ENCODE assay signal across 16 cellular contexts in the genomic region with DNA sequence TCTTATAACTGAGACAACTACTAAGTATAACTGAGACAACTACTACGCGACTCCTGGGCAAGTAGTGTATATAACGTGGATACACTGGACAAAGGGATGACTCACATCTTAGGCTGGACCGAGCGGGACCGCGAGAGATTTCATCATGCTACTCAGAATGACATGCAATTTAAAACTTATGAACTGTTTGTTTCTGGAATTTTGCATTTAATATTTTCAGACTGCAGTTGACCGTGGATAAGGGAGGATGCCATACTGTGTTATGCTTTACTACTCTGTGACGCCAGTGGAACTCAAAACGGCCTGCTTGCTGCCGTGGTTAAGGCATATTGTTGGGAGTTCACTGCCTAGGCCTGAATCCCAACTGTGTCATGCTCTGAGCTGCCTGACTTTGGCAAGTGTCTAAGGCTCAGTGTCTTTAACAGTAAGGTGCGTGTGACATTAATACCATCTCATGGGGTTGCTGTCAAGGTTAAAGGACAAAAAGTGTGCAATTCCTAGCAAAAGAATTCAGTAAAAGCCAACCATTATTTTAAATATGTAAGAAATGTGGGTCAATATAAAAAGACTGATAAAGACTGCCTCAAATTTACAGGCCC.
DNase-seq lines count a peak whose midpoint lies in the region; ATAC-seq and TF ChIP-seq lines count a peak whose summit lies in the region.
"Had no signal": no experiment of that assay in that cellular context is flagged by ENCODE, and none has a peak within 500 bp of the region (broad histone marks: within the 10 kb centered on the region; RNA-seq: fewer than 3 reads in every experiment).

No MANE protein-coding gene starts in this region.

- no peaks in the 10 kb centered on the region for H3K9me3 ChIP-seq in PC-3 (ENCODE audit: low read length)
- H3K9me3 ChIP-seq in osteoblast (ENCODE audit: low read depth, low read length) = no peaks in the 10 kb centered on the region
- H3K9me3 ChIP-seq: adrenal gland, left ventricle myocardium inferior, prostate gland, SK-N-SH, thoracic aorta had no signal

- H3K4me2 ChIP-seq in PC-3 (ENCODE audit: low read length) = no peak overlapping the region
- no peak overlapping the region for H3K4me2 ChIP-seq in osteoblast (ENCODE audit: insufficient read depth, low read length)
- H3K4me2 ChIP-seq: SK-N-SH had no signal

- no peak overlapping the region for H3K27ac ChIP-seq in PC-3 (ENCODE audit: low read length)
- no peak overlapping the region for H3K27ac ChIP-seq in osteoblast (ENCODE audit: low read depth, low read length)
- H3K27ac ChIP-seq: left ventricle myocardium inferior, thoracic aorta had no signal

- H3K9ac ChIP-seq in PC-3 (ENCODE audit: low read length) = no peak overlapping the region
- H3K9ac ChIP-seq: SK-N-SH had no signal

- CTCF ChIA-PET in PC-3 (lab: Charles Lee) = no interaction called here

- H4K20me1 ChIP-seq in PC-3 (ENCODE audit: low read length) = no peaks in the 10 kb centered on the region
- H4K20me1 ChIP-seq in osteoblast (ENCODE audit: insufficient read depth, low read length) = no peaks in the 10 kb centered on the region

- TF ChIP-seq CTCF in PC-3 (conservative IDR thresholded peaks at IDR 0.05; ENCODE audit: low read depth, low read length) (no peak), osteoblast (IDR thresholded peaks at IDR 0.05; ENCODE audit: extremely low read depth, low read depth, low read length) (no peak)

- POLR2A ChIA-PET in PC-3 (lab: Charles Lee; ENCODE audit: unreplicated experiment) = no interaction called here

- DNase-seq in COLO829 (ENCODE audit: low spot score) (peak; percentile 21), PC-3 (peak; percentile 22), dermis blood vessel endothelial cell (peak; percentile 50), osteoblast (ENCODE audit: insufficient read length, low spot score, missing footprints) (no peak), 8988T (no peak), GF-D8 (lab: John Stamatoyannopoulos, UW) (no peak), NCI-H2081 (lab: John Stamatoyannopoulos, UW) (no peak)
- no peak for DNase-seq in activated CD4-positive, CD25-positive, alpha-beta regulatory T cell (lab: John Stamatoyannopoulos, UW)
- DNase-seq: activated CD4-positive, alpha-beta T cell treated with anti-CD3 and anti-CD28 coated beads, Interleukin-2, amount 50 U/mL, for 1 hour; DND-41; left ventricle myocardium inferior; NCI-H2227 treated with DMSO at 0.1 percent for 48 hours; SK-N-SH had no signal

- intact Hi-C loops in PC-3 (cut with micrococcal nuclease) = no loop called here

- H3K4me3 ChIP-seq in PC-3 (ENCODE audit: low read length) (no peak overlapping the region), osteoblast (ENCODE audit: insufficient read depth, low read length) (no peak overlapping the region)
- H3K4me3 ChIP-seq: adrenal gland, left ventricle myocardium inferior, prostate gland, thoracic aorta had no signal

- H2AFZ ChIP-seq in PC-3 (ENCODE audit: low read length) = no peak overlapping the region
- peak overlapping the region; percentile 17 for H2AFZ ChIP-seq in osteoblast (ENCODE audit: low read length)

- H3K79me2 ChIP-seq in PC-3 (ENCODE audit: low read length) (no peaks in the 10 kb centered on the region), osteoblast (ENCODE audit: insufficient read depth, low read length) (no peaks in the 10 kb centered on the region)

- H3K36me3 ChIP-seq in PC-3 (ENCODE audit: low read depth, low read length) (no peaks in the 10 kb centered on the region), osteoblast (ENCODE audit: insufficient read depth, low read length) (no peaks in the 10 kb centered on the region)
- H3K36me3 ChIP-seq: adrenal gland, prostate gland, thoracic aorta had no signal

- no peaks in the 10 kb centered on the region for H3K9me2 ChIP-seq in PC-3 (replicated peaks; ENCODE audit: low read length)
- H3K9me2 ChIP-seq: SK-N-SH had no signal

- H3F3A ChIP-seq in PC-3 (ENCODE audit: low read length, unreplicated experiment) = no peaks in the 10 kb centered on the region

- BruUV-seq in PC-3 (replicated peaks; lab: Mats Ljungman, UMichigan) = no TSS peak

- no peak for ATAC-seq in PC-3

- H3K4me1 ChIP-seq in PC-3 (ENCODE audit: insufficient read depth, low read length) (0 out of 2 replicates have a peak, but pooled peaks cover 10% of the 10 kb centered on the region), osteoblast (ENCODE audit: insufficient read depth, low read length) (peaks cover 10% of the 10 kb centered on the region)
- H3K4me1 ChIP-seq: prostate gland had no signal

- H3K27me3 ChIP-seq in PC-3 (ENCODE audit: low read length) (peaks cover 18% of the 10 kb centered on the region; the same call in 1 of the 2 replicates), osteoblast (ENCODE audit: insufficient read depth, low read length) (peaks cover 14% of the 10 kb centered on the region)
- H3K27me3 ChIP-seq: adrenal gland had no signal

Comparison
In these comparisons a context has a peak if more than half of its experiments do, and no peak if none do; other contexts are left out.
1. DNase-seq: peak in COLO829 (single experiment), PC-3 (single experiment) and dermis blood vessel endothelial cell (single experiment); none in osteoblast (single experiment), 8988T (single experiment), GF-D8 (single experiment), NCI-H2081 (0 of 2) and activated CD4-positive, CD25-positive, alpha-beta regulatory T cell (0 of 4).